In genomic region chr1:6424000-6424565, GRCh38 we compare ENCODE assay signal across 1 cellular context.
TF ChIP-seq lines count a peak whose summit lies in the region.

No MANE protein-coding gene starts in this region.

TF ChIP-seq in endothelial cell of umbilical vein, 7 proteins besides CTCF, POLR2A, EP300 and RAD21:
- TF ChIP-seq, protein P1, sequence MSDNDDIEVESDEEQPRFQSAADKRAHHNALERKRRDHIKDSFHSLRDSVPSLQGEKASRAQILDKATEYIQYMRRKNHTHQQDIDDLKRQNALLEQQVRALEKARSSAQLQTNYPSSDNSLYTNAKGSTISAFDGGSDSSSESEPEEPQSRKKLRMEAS (IDR thresholded peaks at IDR 0.05; ENCODE audit: insufficient read depth, insufficient read length) = no peak
- TF ChIP-seq POLR2AphosphoS5 (IDR thresholded peaks at IDR 0.05; ENCODE audit: insufficient read depth, low read depth, low read length) = no peak
- no peak for TF ChIP-seq FOS (IDR thresholded peaks at IDR 0.05; ENCODE audit: borderline replicate concordance, insufficient read depth, low read length)
- no peak for TF ChIP-seq EZH2 (IDR thresholded peaks at IDR 0.05; ENCODE audit: borderline replicate concordance, low read depth, low read length, severe bottlenecking)
- TF ChIP-seq GATA2 (IDR thresholded peaks at IDR 0.05; ENCODE audit: insufficient read depth, insufficient read length, low read depth, low read length) = no peak
- no peak for TF ChIP-seq JUN (IDR thresholded peaks at IDR 0.05; ENCODE audit: borderline replicate concordance, insufficient read depth, insufficient read length, low read depth)
- no peak for TF ChIP-seq MYC (IDR thresholded peaks at IDR 0.05; ENCODE audit: low read depth, low read length)
TF ChIP-seq in endothelial cell of umbilical vein: peak in this region for 0.
